25 cellular contexts compared by ENCODE assay signal in genomic region chr4:10205223-10205622, GRCh38.
DNase-seq lines count a peak whose midpoint lies in the region; ATAC-seq and TF ChIP-seq lines count a peak whose summit lies in the region.
"Had no signal": no experiment of that assay in that cellular context is flagged by ENCODE, and none has a peak within 500 bp of the region (broad histone marks: within the 10 kb centered on the region; RNA-seq: fewer than 3 reads in every experiment).

No MANE protein-coding gene starts in this region.

- H3K4me2 ChIP-seq in mammary epithelial cell (ENCODE audit: insufficient read depth, low read depth, low read length), result no peak overlapping the region
- H3K4me2 ChIP-seq: SK-N-SH had no signal

- no TSS peak for BruUV-seq in mammary epithelial cell (replicated peaks; lab: Mats Ljungman, UMichigan)

- ATAC-seq in left colon (peak; percentile 34), GM19324 (IDR thresholded peaks at IDR 0.05; ENCODE audit: low FRiP score, unreplicated experiment) (no peak), left lung (no peak)
- ATAC-seq: activated CD4-positive, alpha-beta T cell treated with anti-CD3 and anti-CD28 coated beads for 36 hours; activated CD8-positive, alpha-beta T cell treated with anti-CD3 and anti-CD28 coated beads, Interleukin-2, amount 10 ng/mL, durations not matched to agents 7 days and 5 days; effector memory CD8-positive, alpha-beta T cell; esophagus mucosa; natural killer cell; stimulated activated naive CD8-positive, alpha-beta T cell treated with anti-CD3 and anti-CD28 coated beads, Interleukin-15, Interleukin-2, amounts not matched to agents 100 U/mL and 50 U/mL, for 24 hours had no signal

- H3K27ac ChIP-seq in mammary epithelial cell (ENCODE audit: insufficient read depth, low read depth, low read length) (no peak overlapping the region), left lung (no peak overlapping the region)
- H3K27ac ChIP-seq: coronary artery, gastrocnemius medialis, HL-60 had no signal

- dilution Hi-C loops in mammary epithelial cell (cut with HindIII; ENCODE audit: low sequenced_read_pairs), result no loop called here

- H3K27me3 ChIP-seq in mammary epithelial cell (ENCODE audit: insufficient read depth, low read length) (no peaks in the 10 kb centered on the region), left lung (no peaks in the 10 kb centered on the region)
- H3K27me3 ChIP-seq: BE2C, gastrocnemius medialis had no signal

- no peaks in the 10 kb centered on the region for H3K4me1 ChIP-seq in mammary epithelial cell (ENCODE audit: insufficient read depth, low read length)
- no peaks in the 10 kb centered on the region for H3K4me1 ChIP-seq in left lung
- H3K4me1 ChIP-seq: BE2C, gastrocnemius medialis had no signal

- H2AFZ ChIP-seq in mammary epithelial cell (ENCODE audit: low read depth, low read length), result no peak overlapping the region

- DNase-seq in AG10803 (ENCODE audit: low read depth), result peak; percentile 21
- DNase-seq in M059J (ENCODE audit: low read depth), result peak; percentile 92
- DNase-seq in mammary epithelial cell, result peak; percentile 19
- DNase-seq in left colon, result no peak
- DNase-seq in hepatic stellate cell (ENCODE audit: low spot score), result no peak
- DNase-seq in NCI-H526 (lab: John Stamatoyannopoulos, UW), result no peak
- DNase-seq in left lung, result no peak
- DNase-seq: activated CD4-positive, alpha-beta T cell treated with anti-CD3 and anti-CD28 coated beads for 36 hours; activated CD8-positive, alpha-beta T cell treated with anti-CD3 and anti-CD28 coated beads, Interleukin-2, amount 10 ng/mL, durations not matched to agents 7 days and 5 days; anterior cingulate cortex; BE2C; effector memory CD8-positive, alpha-beta T cell; gastrocnemius medialis; natural killer cell; NCI-H2029 treated with DMSO at 0.1 percent for 48 hours; NCI-H2227 treated with DMSO at 0.1 percent for 48 hours; NCI-H748 treated with DMSO at 0.1 percent for 48 hours; occipital lobe; SK-N-SH; stimulated activated naive CD8-positive, alpha-beta T cell treated with anti-CD3 and anti-CD28 coated beads, Interleukin-15, Interleukin-2, amounts not matched to agents 100 U/mL and 50 U/mL, for 24 hours; T-helper 2 cell had no signal

- no peaks in the 10 kb centered on the region for H3K79me2 ChIP-seq in mammary epithelial cell (ENCODE audit: insufficient read depth, low read length)

- CTCF ChIA-PET in mammary epithelial cell (lab: Charles Lee; ENCODE audit: low non-redundant PET), result no interaction called here

- intact Hi-C loops in mammary epithelial cell (cut with micrococcal nuclease) (no loop called here), left colon (cut with DNase I, micrococcal nuclease) (no loop called here), left lung (cut with DNase I) (no loop called here)

- H3K36me3 ChIP-seq in mammary epithelial cell (ENCODE audit: insufficient read depth, low read length) (no peaks in the 10 kb centered on the region), left lung (no peaks in the 10 kb centered on the region)
- H3K36me3 ChIP-seq: BE2C, gastrocnemius medialis had no signal

- H3K4me3 ChIP-seq in AG10803 (ENCODE audit: low read length) (no peak overlapping the region), mammary epithelial cell (replicated peaks in 1 of 3; ENCODE audit: insufficient read depth in 1 of 3, low read depth in 2 of 3, low read length in 3 of 3) (no peak overlapping the region), left lung (no peak overlapping the region)
- H3K4me3 ChIP-seq: coronary artery, gastrocnemius medialis had no signal

- no peak overlapping the region for H3K9ac ChIP-seq in mammary epithelial cell (ENCODE audit: insufficient read depth, low read length)
- H3K9ac ChIP-seq: SK-N-SH had no signal

- in situ Hi-C loops in mammary epithelial cell (cut with MboI; ENCODE audit: low sequenced_read_pairs in 2 of 2), result no loop called here

- no peaks in the 10 kb centered on the region for H3K9me3 ChIP-seq in mammary epithelial cell (replicated peaks; ENCODE audit: insufficient read depth, low read length)
- no peaks in the 10 kb centered on the region for H3K9me3 ChIP-seq in left lung
- H3K9me3 ChIP-seq: BE2C, gastrocnemius medialis, SK-N-SH had no signal

- H4K20me1 ChIP-seq in mammary epithelial cell (ENCODE audit: insufficient read depth, low read length), result no peaks in the 10 kb centered on the region

- TF ChIP-seq CTCF in AG10803 (conservative IDR thresholded peaks at IDR 0.05; ENCODE audit: low read length) (no peak), mammary epithelial cell (conservative IDR thresholded peaks at IDR 0.05 in 1 of 2, IDR thresholded peaks at IDR 0.05 in 1 of 2; ENCODE audit: extremely low read depth in 1 of 2, insufficient read depth in 1 of 2, low read depth in 1 of 2, low read length in 2 of 2) (no peak), left lung (IDR thresholded peaks at IDR 0.05) (no peak)

- 79% methylated on average over 1 of the region's 1 CpG for WGBS in mammary epithelial cell (ENCODE audit: low coverage, missing lambda C conversion rate)

Comparison
In these comparisons a context has a peak if more than half of its experiments do, and no peak if none do; other contexts are left out.
1. DNase-seq: peak in AG10803 (single experiment), M059J (single experiment) and mammary epithelial cell (single experiment); none in left colon (0 of 2), hepatic stellate cell (single experiment), NCI-H526 (0 of 2) and left lung (0 of 2).